Comparison of ENCODE assay signal across 16 cellular contexts in the genomic region with DNA sequence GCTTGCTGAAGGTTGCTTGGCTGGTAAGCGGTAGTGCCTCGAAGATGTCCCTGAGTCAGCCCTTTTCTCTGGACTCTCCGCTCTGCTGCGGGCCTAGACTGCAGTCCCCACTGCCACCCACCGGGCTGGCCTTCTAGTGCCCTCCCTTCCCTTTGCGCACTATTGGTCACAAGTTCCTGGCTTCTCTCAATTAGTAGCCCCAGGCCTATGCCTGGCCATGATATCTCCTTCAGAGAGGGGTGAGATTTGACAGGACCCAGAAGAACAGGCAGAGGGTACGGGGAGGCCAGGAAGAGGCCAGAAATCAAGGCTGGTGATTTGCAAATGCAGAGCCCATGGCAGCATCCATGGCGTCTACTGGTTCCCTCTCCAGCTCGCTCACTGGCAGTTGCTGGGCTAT.
A peak's percentile ranks its signal among the peaks of the same experiment; 100 is the strongest.
DNase-seq lines count a peak whose midpoint lies in the region; ATAC-seq, FAIRE-seq and TF ChIP-seq lines count a peak whose summit lies in the region.
"Had no signal": no experiment of that assay in that cellular context is flagged by ENCODE, and none has a peak within 500 bp of the region (broad histone marks: within the 10 kb centered on the region; RNA-seq: fewer than 3 reads in every experiment).

No MANE protein-coding gene starts in this region.

- CTCF ChIA-PET in K562 (lab: Yijun Ruan, JAX; ENCODE audit: low intra/inter-chr PET ratio): no interaction called here

- POLR2A ChIA-PET in K562 (lab: Yijun Ruan, JAX): interaction anchor here (0.6 to 1.0 kb wide), 4 partner anchors 16 to 1748 kb away, joined by 3 to 4 read pairs (median 3); no protein-coding TSS in a partner anchor

- H3K27me3 ChIP-seq in K562 (ENCODE audit: control insufficient read depth in 2 of 2, insufficient read depth in 2 of 2, low read length in 2 of 2): peaks cover 10 to 60% of the 10 kb centered on the region in 2 experiments; a peak in 3 of 5 replicates
- no peaks in the 10 kb centered on the region for H3K27me3 ChIP-seq in H7 (ENCODE audit: control insufficient read depth, insufficient read depth, low read length)

- H3K9ac ChIP-seq in K562 (ENCODE audit: insufficient read depth in 1 of 2, low read depth in 2 of 2, low read length in 2 of 2): no peak overlapping the region
- H3K9ac ChIP-seq: GM23248 had no signal

- no peak overlapping the region for H3K4me3 ChIP-seq in K562
- H3K4me3 ChIP-seq in H7 (ENCODE audit: insufficient read depth, low read depth, low read length): no peak overlapping the region
- H3K4me3 ChIP-seq: GM23248 had no signal

- 1% methylated on average over 9 of the region's 9 CpGs for WGBS in K562 (ENCODE audit: insufficient coverage, low coverage, missing lambda C conversion rate)

- no peak for TF ChIP-seq POLR2A in K562 (conservative IDR thresholded peaks at IDR 0.05)

- H3K9me3 ChIP-seq in K562 (replicated peaks; ENCODE audit: control insufficient read depth, insufficient read depth, low read depth, low read length): no peaks in the 10 kb centered on the region
- H3K9me3 ChIP-seq: Caco-2 had no signal

- no peak for ATAC-seq in K562

- TF ChIP-seq EP300 in K562 (IDR thresholded peaks at IDR 0.05; ENCODE audit: low read length): no peak

- intact Hi-C loops in K562 (cut with micrococcal nuclease): no loop called here
- intact Hi-C loops in posterior vena cava (cut with DNase I): no loop called here

- no peaks in the 10 kb centered on the region; a peak in 1 of 5 replicates for H3K4me1 ChIP-seq in K562 (replicated peaks in 1 of 2; ENCODE audit: control insufficient read depth in 2 of 2, insufficient read depth in 2 of 2, low read length in 2 of 2)
- H3K4me1 ChIP-seq: Caco-2 had no signal

- no peaks in the 10 kb centered on the region for H3K9me1 ChIP-seq in K562 (ENCODE audit: control insufficient read depth, insufficient read depth, low read length)

- no peak for FAIRE-seq in K562 (lab: Jason Lieb, UNC)
- FAIRE-seq: D721Med, GM12892, GM18507 had no signal

- no peak overlapping the region for H3K4me2 ChIP-seq in K562 (ENCODE audit: insufficient read depth, low read length)

- H4K20me1 ChIP-seq in K562 (replicated peaks; ENCODE audit: control insufficient read depth, insufficient read depth, low read length): peaks cover 5% of the 10 kb centered on the region

- H3K79me2 ChIP-seq in K562 (ENCODE audit: control insufficient read depth, insufficient read depth, low read length): no peaks in the 10 kb centered on the region

- peak; percentile 38 for DNase-seq in activated effector memory CD4-positive, alpha-beta T cell treated with anti-CD3 and anti-CD28 coated beads, Interleukin-2, amount 50 U/mL, for 16 hours
- no peak for DNase-seq in activated effector memory CD4-positive, alpha-beta T cell treated with Interleukin-2 at 50 U/mL for 16 hours
- DNase-seq in K562 (ENCODE audit: extremely low read depth in 1 of 4, low spot score in 3 of 4): no peak
- peak; percentile 40 for DNase-seq in posterior vena cava (ENCODE audit: low spot score)
- no peak for DNase-seq in NCI-H226
- no peak for DNase-seq in H7
- DNase-seq in middle frontal gyrus (ENCODE audit: extremely low spot score, low spot score): no peak
- DNase-seq: 8988T; Caco-2; CD4-positive, CD25-positive, alpha-beta regulatory T cell; GDM1; GM23248; HCEC 1CT had no signal

- no peak overlapping the region for H3K27ac ChIP-seq in K562 (ENCODE audit: extremely low read depth, low read depth, low read length)
- H3K27ac ChIP-seq: GM23248 had no signal

- no TSS peak for BruUV-seq in K562 (replicated peaks; lab: Mats Ljungman, UMichigan)

- in situ Hi-C loops in K562 (cut with MboI): no loop called here

- TF ChIP-seq RAD21 in K562 (CRISPR knock-in tag; conservative IDR thresholded peaks at IDR 0.05 in 1 of 2, IDR thresholded peaks at IDR 0.05 in 1 of 2): no peak

- H2AFZ ChIP-seq in K562 (ENCODE audit: low read depth, low read length): no peak overlapping the region
- H2AFZ ChIP-seq: GM23248 had no signal

- TF ChIP-seq CTCF in K562 (IDR thresholded peaks at IDR 0.05 in 2 of 3, conservative IDR thresholded peaks at IDR 0.05 in 1 of 3; ENCODE audit: insufficient read depth in 2 of 3, low read depth in 1 of 3, low read length in 3 of 3): no peak

- H3K36me3 ChIP-seq in K562 (ENCODE audit: control insufficient read depth, insufficient read depth, low read length) (no peaks in the 10 kb centered on the region), H7 (replicated peaks; ENCODE audit: control insufficient read depth, insufficient read depth, low read length) (no peaks in the 10 kb centered on the region)

TF ChIP-seq in K562, 482 proteins besides CTCF, POLR2A, EP300 and RAD21:
- TF ChIP-seq THRAP3 (IDR thresholded peaks at IDR 0.05; ENCODE audit: borderline replicate concordance): no peak
- no peak for TF ChIP-seq NFE2 (IDR thresholded peaks at IDR 0.05; ENCODE audit: low read depth)
- no peak for TF ChIP-seq TAF7 (tag; IDR thresholded peaks at IDR 0.05)
- peak; percentile 64 for TF ChIP-seq MAFG (tag; conservative IDR thresholded peaks at IDR 0.05)
- TF ChIP-seq, protein P1, sequence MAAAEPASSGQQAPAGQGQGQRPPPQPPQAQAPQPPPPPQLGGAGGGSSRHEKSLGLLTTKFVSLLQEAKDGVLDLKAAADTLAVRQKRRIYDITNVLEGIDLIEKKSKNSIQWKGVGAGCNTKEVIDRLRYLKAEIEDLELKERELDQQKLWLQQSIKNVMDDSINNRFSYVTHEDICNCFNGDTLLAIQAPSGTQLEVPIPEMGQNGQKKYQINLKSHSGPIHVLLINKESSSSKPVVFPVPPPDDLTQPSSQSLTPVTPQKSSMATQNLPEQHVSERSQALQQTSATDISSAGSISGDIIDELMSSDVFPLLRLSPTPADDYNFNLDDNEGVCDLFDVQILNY (CRISPR knock-in tag; IDR thresholded peaks at IDR 0.05): no peak
- no peak for TF ChIP-seq FOXM1 (IDR thresholded peaks at IDR 0.05; ENCODE audit: low read depth)
- TF ChIP-seq FOXM1 (CRISPR knock-in tag; IDR thresholded peaks at IDR 0.05; ENCODE audit: low read depth): no peak
- TF ChIP-seq ZFPM2 (CRISPR knock-in tag; IDR thresholded peaks at IDR 0.05): no peak
- no peak for TF ChIP-seq KLF10 (CRISPR knock-in tag; IDR thresholded peaks at IDR 0.05)
- TF ChIP-seq ZNF316 (IDR thresholded peaks at IDR 0.05): peak; percentile 34; the same call in 1 of the 2 replicates
- TF ChIP-seq RBM14 (IDR thresholded peaks at IDR 0.05; ENCODE audit: borderline replicate concordance, insufficient read depth, low read depth, low read length): no peak
- no peak for TF ChIP-seq NR2C1 (IDR thresholded peaks at IDR 0.05)
- TF ChIP-seq NR2C1 (tag; IDR thresholded peaks at IDR 0.05): no peak
- no peak for TF ChIP-seq GMEB1 (CRISPR knock-in tag; IDR thresholded peaks at IDR 0.05)
- no peak for TF ChIP-seq FIP1L1 (IDR thresholded peaks at IDR 0.05; ENCODE audit: low read depth, low read length, poor library complexity, severe bottlenecking)
- TF ChIP-seq HMG20B (CRISPR knock-in tag; IDR thresholded peaks at IDR 0.05): no peak

Comparison
In these comparisons a context has a peak if more than half of its experiments do, and no peak if none do; other contexts are left out.
1. DNase-seq: peak in activated effector memory CD4-positive, alpha-beta T cell treated with anti-CD3 and anti-CD28 coated beads, Interleukin-2, amount 50 U/mL, for 16 hours (single experiment) and posterior vena cava (single experiment); none in activated effector memory CD4-positive, alpha-beta T cell treated with Interleukin-2 at 50 U/mL for 16 hours (single experiment), K562 (0 of 4), NCI-H226 (single experiment), H7 (single experiment) and middle frontal gyrus (single experiment).